7 cellular contexts compared by ENCODE assay signal in genomic region chr19:24064175-24064574, GRCh38.
"Had no signal": no experiment of that assay in that cellular context is flagged by ENCODE, and none has a peak within 500 bp of the region (broad histone marks: within the 10 kb centered on the region; RNA-seq: fewer than 3 reads in every experiment).

No MANE protein-coding gene starts in this region.

- H3K4me2 ChIP-seq: GM23338 had no signal

- FAIRE-seq: H1, H54, HTR-8/SVneo had no signal

- ATAC-seq: GM23338 had no signal

- H3K4me3 ChIP-seq: GM23338 had no signal

- H2AFZ ChIP-seq: GM23338 had no signal

- DNase-seq: H9, HCEC 1CT, KBM-7 had no signal
